ENCODE assay signal across 13 cellular contexts in the genomic region with DNA sequence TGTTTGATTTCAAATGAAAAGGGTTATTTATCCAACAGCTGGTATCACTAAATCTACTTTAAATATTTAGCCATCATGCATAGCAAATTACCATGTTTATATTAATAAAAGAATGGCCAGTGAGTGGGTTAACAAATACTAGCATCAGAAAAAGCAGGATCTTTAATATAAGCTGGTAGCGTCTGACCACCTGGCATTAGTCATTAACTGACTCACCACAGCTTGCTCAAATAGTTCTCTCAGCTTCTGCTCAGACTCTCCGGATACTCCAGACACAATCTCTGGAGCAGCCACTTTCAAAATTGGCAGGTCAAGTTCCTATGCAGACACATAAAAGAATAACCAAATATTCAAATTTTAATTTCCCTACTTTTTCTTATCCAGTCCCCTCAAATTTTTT. TPM values are rescaled to one million over a fixed set of nuclear protein-coding genes. Genes with fewer than 3 reads are reported as not detected.
DNase-seq lines count a peak whose midpoint lies in the region; ATAC-seq and TF ChIP-seq lines count a peak whose summit lies in the region.
"Had no signal": no experiment of that assay in that cellular context is flagged by ENCODE, and none has a peak within 500 bp of the region (broad histone marks: within the 10 kb centered on the region; RNA-seq: fewer than 3 reads in every experiment).

No MANE protein-coding gene starts in this region.

- no peaks in the 10 kb centered on the region for H3K9me3 ChIP-seq in osteoblast (ENCODE audit: low read depth, low read length)
- H3K9me3 ChIP-seq: adrenal gland had no signal

- H3K27me3 Mint-ChIP-seq in immature natural killer cell (ENCODE audit: low read depth in 3 of 3), result no peaks in the 10 kb centered on the region
- H3K27me3 Mint-ChIP-seq in activated CD4-positive, alpha-beta T cell treated with anti-CD3 and anti-CD28 coated beads, Interleukin-2, amount 10 ng/mL, durations not matched to agents 24 days and 14 days, result no peaks in the 10 kb centered on the region
- H3K27me3 Mint-ChIP-seq: T-cell had no signal

- TF ChIP-seq CTCF in osteoblast (IDR thresholded peaks at IDR 0.05; ENCODE audit: extremely low read depth, low read depth, low read length), result no peak

- H4K20me1 ChIP-seq in osteoblast (ENCODE audit: insufficient read depth, low read length), result no peaks in the 10 kb centered on the region

- H3K36me3 Mint-ChIP-seq in immature natural killer cell, result peaks cover 26 to 49% (median 33%) of the 10 kb centered on the region in 3 donors
- H3K36me3 Mint-ChIP-seq in activated CD4-positive, alpha-beta T cell treated with anti-CD3 and anti-CD28 coated beads, Interleukin-2, amount 10 ng/mL, durations not matched to agents 24 days and 14 days (ENCODE audit: low read depth), result peaks cover 47% of the 10 kb centered on the region

- peak; percentile 60 for DNase-seq in DMS53 treated with DMSO at 0.1 percent for 48 hours (lab: John Stamatoyannopoulos, UW; ENCODE audit: unreplicated experiment)
- DNase-seq in NCI-H226, result peak; percentile 42
- peak; percentile 17 for DNase-seq in dedifferentiated amniotic fluid mesenchymal stem cell (ENCODE audit: extremely low spot score)
- DNase-seq in osteoblast (ENCODE audit: insufficient read length, low spot score, missing footprints), result peak; percentile 77
- DNase-seq in immature natural killer cell, result no peak
- no peak for DNase-seq in D341Med (ENCODE audit: low spot score)
- no peak for DNase-seq in activated CD4-positive, alpha-beta T cell treated with anti-CD3 and anti-CD28 coated beads, Interleukin-2, amount 10 ng/mL, durations not matched to agents 24 days and 14 days
- DNase-seq: foreskin melanocyte, mesendoderm, MM.1S, T-cell had no signal

- no peaks in the 10 kb centered on the region for H3K27me3 ChIP-seq in osteoblast (ENCODE audit: insufficient read depth, low read length)
- H3K27me3 ChIP-seq: adrenal gland had no signal

- no peak overlapping the region for H3K4me2 ChIP-seq in osteoblast (ENCODE audit: insufficient read depth, low read length)

- H3K27ac ChIP-seq in osteoblast (ENCODE audit: low read depth, low read length), result no peak overlapping the region
- H3K27ac ChIP-seq: adrenal gland had no signal

- H3K4me1 Mint-ChIP-seq in immature natural killer cell, result no peaks in the 10 kb centered on the region
- H3K4me1 Mint-ChIP-seq in activated CD4-positive, alpha-beta T cell treated with anti-CD3 and anti-CD28 coated beads, Interleukin-2, amount 10 ng/mL, durations not matched to agents 24 days and 14 days, result no peaks in the 10 kb centered on the region

- peaks cover 49% of the 10 kb centered on the region for H3K36me3 ChIP-seq in osteoblast (ENCODE audit: insufficient read depth, low read length)

- intact Hi-C loops in activated CD4-positive, alpha-beta T cell treated with anti-CD3 and anti-CD28 coated beads, Interleukin-2, amount 10 ng/mL, durations not matched to agents 24 days and 14 days (cut with micrococcal nuclease), result no loop called here

- no peak overlapping the region for H3K4me3 ChIP-seq in osteoblast (ENCODE audit: insufficient read depth, low read length)
- H3K4me3 ChIP-seq: adrenal gland had no signal

- H3K4me3 Mint-ChIP-seq in immature natural killer cell, result no peak overlapping the region
- H3K4me3 Mint-ChIP-seq in activated CD4-positive, alpha-beta T cell treated with anti-CD3 and anti-CD28 coated beads, Interleukin-2, amount 10 ng/mL, durations not matched to agents 24 days and 14 days, result no peak overlapping the region
- H3K4me3 Mint-ChIP-seq: T-cell had no signal

- no peak for ATAC-seq in GM19467 (IDR thresholded peaks at IDR 0.05; ENCODE audit: unreplicated experiment)
- ATAC-seq: T-cell had no signal

- H3K27ac Mint-ChIP-seq in immature natural killer cell, result no peak overlapping the region
- no peak overlapping the region for H3K27ac Mint-ChIP-seq in activated CD4-positive, alpha-beta T cell treated with anti-CD3 and anti-CD28 coated beads, Interleukin-2, amount 10 ng/mL, durations not matched to agents 24 days and 14 days
- H3K27ac Mint-ChIP-seq: T-cell had no signal

- H2AFZ ChIP-seq in osteoblast (ENCODE audit: low read length), result no peak overlapping the region

- H3K4me1 ChIP-seq in osteoblast (ENCODE audit: insufficient read depth, low read length), result no peaks in the 10 kb centered on the region
- H3K4me1 ChIP-seq: adrenal gland had no signal

- no peaks in the 10 kb centered on the region for H3K9me3 Mint-ChIP-seq in immature natural killer cell
- H3K9me3 Mint-ChIP-seq in activated CD4-positive, alpha-beta T cell treated with anti-CD3 and anti-CD28 coated beads, Interleukin-2, amount 10 ng/mL, durations not matched to agents 24 days and 14 days, result no peaks in the 10 kb centered on the region
- H3K9me3 Mint-ChIP-seq: T-cell had no signal

- no peaks in the 10 kb centered on the region for H3K79me2 ChIP-seq in osteoblast (ENCODE audit: insufficient read depth, low read length)

RNA-seq across cellular contexts. Expression of gene NVL, which starts 29.6 kb away (rescaled TPM):
- total RNA-seq in osteoblast, result 20.6 and 23.9 TPM in 2 replicates
- polyA plus RNA-seq in immature natural killer cell, result 10 to 100 TPM in 2 of 3 donors, 1 to 10 TPM in 1; 6.6 to 19.5 (median 14.9) TPM
- total RNA-seq in activated CD4-positive, alpha-beta T cell treated with anti-CD3 and anti-CD28 coated beads, Interleukin-2, amount 10 ng/mL, durations not matched to agents 24 days and 14 days, result 41.4 and 52.4 TPM in 2 replicates

RNA-seq across cellular contexts. Expression of gene CNIH4, which starts 56.3 kb away (rescaled TPM):
- total RNA-seq in osteoblast, result 36.2 and 46.3 TPM in 2 replicates
- polyA plus RNA-seq in immature natural killer cell, result 10 to 100 TPM; 36.4 to 51.2 (median 49.1) TPM
- total RNA-seq in activated CD4-positive, alpha-beta T cell treated with anti-CD3 and anti-CD28 coated beads, Interleukin-2, amount 10 ng/mL, durations not matched to agents 24 days and 14 days, result 77.2 and 78.1 TPM in 2 replicates

Comparison
In these comparisons a context has a peak if more than half of its experiments do, and no peak if none do; other contexts are left out.
1. DNase-seq: peak in DMS53 treated with DMSO at 0.1 percent for 48 hours (single experiment), NCI-H226 (single experiment), dedifferentiated amniotic fluid mesenchymal stem cell (single experiment) and osteoblast (single experiment); none in immature natural killer cell (0 of 3), D341Med (single experiment) and activated CD4-positive, alpha-beta T cell treated with anti-CD3 and anti-CD28 coated beads, Interleukin-2, amount 10 ng/mL, durations not matched to agents 24 days and 14 days (single experiment).